Comparison of ENCODE assay signal across 8 cellular contexts in the genomic region with DNA sequence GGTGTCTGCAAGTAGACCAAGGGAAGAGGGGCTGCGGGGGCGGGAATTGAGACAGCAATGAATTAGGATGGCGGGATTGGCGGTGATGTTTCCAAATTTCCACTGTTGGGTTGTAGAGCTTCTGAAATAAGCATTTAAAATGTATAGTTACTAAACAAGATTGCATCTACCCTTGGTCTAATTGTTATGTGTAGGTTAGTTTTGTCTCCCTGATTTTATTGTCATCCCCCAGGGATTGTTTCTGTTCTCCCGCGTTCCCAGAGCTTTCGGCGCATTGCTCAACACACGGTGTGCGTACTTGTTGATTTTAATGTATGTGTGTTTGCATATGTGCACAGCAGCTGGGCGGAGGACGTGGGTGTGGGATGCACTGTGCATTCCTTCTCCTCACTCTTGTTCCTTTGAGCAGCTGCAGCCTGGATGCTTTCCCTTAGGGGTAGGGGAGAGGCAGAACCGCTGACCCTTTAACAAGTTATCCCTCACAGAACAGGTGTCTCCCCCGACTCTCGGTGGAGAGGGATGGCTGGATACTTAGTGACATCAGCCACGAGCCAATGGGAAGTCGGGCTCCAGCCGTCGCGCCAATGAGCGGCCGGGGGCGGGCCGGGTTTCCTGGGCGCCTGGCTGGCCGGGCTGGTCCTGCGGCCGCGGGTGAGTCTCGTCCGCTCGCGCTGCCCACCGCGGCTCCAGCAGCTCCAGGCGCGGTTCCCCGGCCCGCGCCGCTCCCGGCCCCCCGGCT. TPM values are rescaled to one million over a fixed set of nuclear protein-coding genes. Genes with fewer than 3 reads are reported as not detected.
DNase-seq lines count a peak whose midpoint lies in the region; ATAC-seq and TF ChIP-seq lines count a peak whose summit lies in the region.

A gene with protein sequence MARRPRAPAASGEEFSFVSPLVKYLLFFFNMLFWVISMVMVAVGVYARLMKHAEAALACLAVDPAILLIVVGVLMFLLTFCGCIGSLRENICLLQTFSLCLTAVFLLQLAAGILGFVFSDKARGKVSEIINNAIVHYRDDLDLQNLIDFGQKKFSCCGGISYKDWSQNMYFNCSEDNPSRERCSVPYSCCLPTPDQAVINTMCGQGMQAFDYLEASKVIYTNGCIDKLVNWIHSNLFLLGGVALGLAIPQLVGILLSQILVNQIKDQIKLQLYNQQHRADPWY (plus strand): TSS at position 613 of the 739 bp plus-strand sequence. CDS start 274 bp downstream, outside the sequence.

- TF ChIP-seq CTCF in lower lobe of right lung (IDR thresholded peaks at IDR 0.05), result no peak

- H3K27ac ChIP-seq in lower lobe of right lung, result no peak within 1 kb of the TSS

- peaks cover 25% of the 10 kb centered on the region for H3K4me1 ChIP-seq in lower lobe of right lung

- intact Hi-C loops in lower lobe of right lung (cut with DNase I), result no loop called here

- no peaks in the 10 kb centered on the region for H3K36me3 ChIP-seq in lower lobe of right lung

- ATAC-seq in GM18907 (IDR thresholded peaks at IDR 0.05; ENCODE audit: unreplicated experiment) (peak; percentile 75), HG03108 (IDR thresholded peaks at IDR 0.05; ENCODE audit: unreplicated experiment) (peak; percentile 68), lower lobe of right lung (peak; percentile 86 to 91)

- no peaks in the 10 kb centered on the region for H3K9me3 ChIP-seq in lower lobe of right lung

- H3K27me3 ChIP-seq in lower lobe of right lung (ENCODE audit: low read depth), result peaks cover 28% of the 10 kb centered on the region

- H3K4me3 ChIP-seq in lower lobe of right lung, result peak within 1 kb of the TSS; percentile 57

- DNase-seq in AG08395 (ENCODE audit: low spot score) (peak; percentile 95), NCI-H345 treated with DMSO at 0.1 percent for 48 hours (lab: John Stamatoyannopoulos, UW; ENCODE audit: unreplicated experiment) (peak; percentile 70), ecto neural progenitor cell (ENCODE audit: low spot score) (peak; percentile 94), lower lobe of right lung (peak; percentile 80)
- DNase-seq in activated CD4-positive, alpha-beta T cell treated with anti-CD3 and anti-CD28 coated beads, Interleukin-2, amount 50 U/mL, for 48 hours, result peak; percentile 73 to 76
- peak; percentile 41 to 55 for DNase-seq in stimulated activated CD4-positive, alpha-beta T cell treated with anti-CD3 and anti-CD28 coated beads, Interleukin-4, amount 100 ng/mL, for 48 hours (ENCODE audit: low read depth in 2 of 2)

RNA-seq across cellular contexts. Expression of the gene that starts here (rescaled TPM):
- 9.5 TPM for total RNA-seq in lower lobe of right lung
